ENCODE assay signal across 19 cellular contexts in the genomic region with DNA sequence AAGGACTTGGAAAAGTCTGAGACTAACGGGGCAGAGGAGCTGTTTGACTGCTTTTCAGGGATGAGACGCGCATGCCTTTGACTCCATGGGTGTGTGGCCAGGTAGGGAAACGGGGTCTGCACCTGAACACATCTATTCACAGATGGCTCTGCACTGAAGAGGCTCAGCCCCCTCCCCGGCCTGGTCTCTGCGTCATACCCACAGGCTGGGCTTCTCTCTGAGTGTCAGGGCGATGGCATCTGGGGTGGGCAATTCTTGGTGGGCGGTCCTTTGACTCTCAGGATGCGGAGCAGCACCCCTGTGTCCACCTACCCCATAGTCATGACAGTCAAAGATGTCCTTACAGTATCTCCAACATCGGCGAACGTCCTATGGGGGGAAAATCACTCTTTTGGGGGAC. TPM values are rescaled to one million over a fixed set of nuclear protein-coding genes. Genes with fewer than 3 reads are reported as not detected.
DNase-seq lines count a peak whose midpoint lies in the region; ATAC-seq, FAIRE-seq and TF ChIP-seq lines count a peak whose summit lies in the region.
"Had no signal": no experiment of that assay in that cellular context is flagged by ENCODE, and none has a peak within 500 bp of the region (broad histone marks: within the 10 kb centered on the region; RNA-seq: fewer than 3 reads in every experiment).

No MANE protein-coding gene starts in this region.

- peak overlapping the region; percentile 65 for H3K4me2 ChIP-seq in astrocyte (ENCODE audit: low read length)
- H3K4me2 ChIP-seq in keratinocyte (ENCODE audit: control insufficient read depth, extremely low read depth, insufficient read depth, low read depth, low read length): peak overlapping the region; percentile 98
- peak overlapping the region; percentile 65 for H3K4me2 ChIP-seq in skeletal muscle satellite cell (ENCODE audit: low read length)

- H3K79me2 ChIP-seq in astrocyte (ENCODE audit: insufficient read depth, low read length) (peaks cover 74% of the 10 kb centered on the region), keratinocyte (ENCODE audit: control insufficient read depth, insufficient read depth, low read length) (peaks cover 72% of the 10 kb centered on the region)

- no peaks in the 10 kb centered on the region for H3K36me3 ChIP-seq in astrocyte (ENCODE audit: insufficient read depth, low read length)
- peaks cover 7 to 33% of the 10 kb centered on the region in 2 experiments for H3K36me3 ChIP-seq in keratinocyte (ENCODE audit: control insufficient read depth in 2 of 2, extremely low read depth in 1 of 2, insufficient read depth in 2 of 2, low read length in 2 of 2)
- H3K36me3 ChIP-seq in skeletal muscle satellite cell (ENCODE audit: insufficient read depth, low read length): peaks cover 32% of the 10 kb centered on the region

- no peaks in the 10 kb centered on the region for H3K27me3 Mint-ChIP-seq in activated CD8-positive, alpha-beta memory T cell treated with anti-CD3 and anti-CD28 coated beads, Interleukin-2, amount 10 ng/mL, durations not matched to agents 7 days and 5 days
- H3K27me3 Mint-ChIP-seq in astrocyte (ENCODE audit: low read depth, unreplicated experiment): no peaks in the 10 kb centered on the region
- H3K27me3 Mint-ChIP-seq: activated CD4-positive, alpha-beta T cell treated with anti-CD3 and anti-CD28 coated beads, Interleukin-2, amount 10 ng/mL, durations not matched to agents 7 days and 5 days; CD4-positive, alpha-beta memory T cell had no signal

- no peak overlapping the region for H3K4me3 Mint-ChIP-seq in activated CD8-positive, alpha-beta memory T cell treated with anti-CD3 and anti-CD28 coated beads, Interleukin-2, amount 10 ng/mL, durations not matched to agents 7 days and 5 days
- no peak overlapping the region for H3K4me3 Mint-ChIP-seq in astrocyte (ENCODE audit: unreplicated experiment)
- H3K4me3 Mint-ChIP-seq: activated CD4-positive, alpha-beta T cell treated with anti-CD3 and anti-CD28 coated beads, Interleukin-2, amount 10 ng/mL, durations not matched to agents 7 days and 5 days had no signal

- no peak overlapping the region for H2AFZ ChIP-seq in astrocyte (ENCODE audit: low read depth, low read length)
- H2AFZ ChIP-seq in keratinocyte (ENCODE audit: control insufficient read depth, low read length): no peak overlapping the region

- dilution Hi-C loops in keratinocyte (cut with MboI; ENCODE audit: extremely low pct_ligation_motif_present, low sequenced_read_pairs): no loop called here

- no peak for ATAC-seq in activated CD8-positive, alpha-beta memory T cell treated with anti-CD3 and anti-CD28 coated beads, Interleukin-2, amount 10 ng/mL, durations not matched to agents 7 days and 5 days
- no peak for ATAC-seq in HG03095 (IDR thresholded peaks at IDR 0.05; ENCODE audit: unreplicated experiment)
- no peak for ATAC-seq in GM21367 (IDR thresholded peaks at IDR 0.05; ENCODE audit: unreplicated experiment)
- ATAC-seq: GM12878 had no signal

- CTCF ChIA-PET in activated CD8-positive, alpha-beta memory T cell treated with anti-CD3 and anti-CD28 coated beads, Interleukin-2, amount 10 ng/mL, durations not matched to agents 7 days and 5 days (lab: Charles Lee): interaction anchor here (1.2 kb wide), 1 partner anchor 20 kb away, joined by 5 read pairs; no protein-coding TSS in a partner anchor

- peaks cover 8% of the 10 kb centered on the region for H3K9me1 ChIP-seq in keratinocyte (ENCODE audit: control insufficient read depth, extremely low read depth, insufficient read depth, low read length)

- no peak for TF ChIP-seq CTCF in astrocyte (IDR thresholded peaks at IDR 0.05; ENCODE audit: insufficient read depth, low read depth, low read length)
- TF ChIP-seq CTCF in keratinocyte (optimal IDR thresholded peaks at IDR 0.05 in 1 of 3, IDR thresholded peaks at IDR 0.05 in 1 of 3, conservative IDR thresholded peaks at IDR 0.05 in 1 of 3; ENCODE audit: extremely low read depth in 1 of 3, insufficient read depth in 2 of 3, low read length in 3 of 3): no peak

- no peaks in the 10 kb centered on the region for H3K27me3 ChIP-seq in astrocyte (ENCODE audit: insufficient read depth, low read length)
- H3K27me3 ChIP-seq in keratinocyte (ENCODE audit: control insufficient read depth, extremely low read depth, insufficient read depth, low read length): no peaks in the 10 kb centered on the region
- H3K27me3 ChIP-seq in skeletal muscle satellite cell (ENCODE audit: control insufficient read depth, insufficient read depth, low read length): no peaks in the 10 kb centered on the region
- H3K27me3 ChIP-seq: Peyer's patch had no signal

- peak overlapping the region; percentile 49 for H3K9ac ChIP-seq in astrocyte (ENCODE audit: low read length)
- H3K9ac ChIP-seq in keratinocyte (ENCODE audit: control insufficient read depth, extremely low read depth, insufficient read depth, low read length): peak overlapping the region; percentile 80
- peak overlapping the region; percentile 79 for H3K9ac ChIP-seq in skeletal muscle satellite cell (ENCODE audit: low read depth, low read length)

- peaks cover 7% of the 10 kb centered on the region for H4K20me1 ChIP-seq in astrocyte (ENCODE audit: insufficient read depth, low read length)
- H4K20me1 ChIP-seq in keratinocyte (ENCODE audit: control insufficient read depth, extremely low read depth, insufficient read depth, low read length): no peaks in the 10 kb centered on the region

- peak overlapping the region; percentile 85 for H3K27ac Mint-ChIP-seq in activated CD8-positive, alpha-beta memory T cell treated with anti-CD3 and anti-CD28 coated beads, Interleukin-2, amount 10 ng/mL, durations not matched to agents 7 days and 5 days
- peak overlapping the region; percentile 93 for H3K27ac Mint-ChIP-seq in astrocyte (ENCODE audit: unreplicated experiment)
- H3K27ac Mint-ChIP-seq: progenitor cell of endocrine pancreas had no signal

- H3K4me1 ChIP-seq in astrocyte (ENCODE audit: insufficient read depth, low read length) (peaks cover 44% of the 10 kb centered on the region), keratinocyte (ENCODE audit: control insufficient read depth, extremely low read depth, insufficient read depth, low read length) (peaks cover 54% of the 10 kb centered on the region), skeletal muscle satellite cell (ENCODE audit: control insufficient read depth, insufficient read depth, low read length) (peaks cover 54% of the 10 kb centered on the region)

- peaks cover 70% of the 10 kb centered on the region for H3K4me1 Mint-ChIP-seq in activated CD8-positive, alpha-beta memory T cell treated with anti-CD3 and anti-CD28 coated beads, Interleukin-2, amount 10 ng/mL, durations not matched to agents 7 days and 5 days
- peaks cover 61% of the 10 kb centered on the region for H3K4me1 Mint-ChIP-seq in astrocyte (ENCODE audit: low read depth, unreplicated experiment)

- H3K36me3 Mint-ChIP-seq in activated CD8-positive, alpha-beta memory T cell treated with anti-CD3 and anti-CD28 coated beads, Interleukin-2, amount 10 ng/mL, durations not matched to agents 7 days and 5 days: peaks cover 49% of the 10 kb centered on the region
- peaks cover 28% of the 10 kb centered on the region for H3K36me3 Mint-ChIP-seq in astrocyte (ENCODE audit: low read depth, unreplicated experiment)

- H3K27ac ChIP-seq in astrocyte (ENCODE audit: low read depth, low read length) (peak overlapping the region; percentile 83), keratinocyte (ENCODE audit: control insufficient read depth, insufficient read depth, low read length) (peak overlapping the region; percentile 96)

- FAIRE-seq in astrocyte (lab: Jason Lieb, UNC) (no peak), keratinocyte (lab: Jason Lieb, UNC) (no peak)
- FAIRE-seq: A204.1, GM12878 had no signal

- no peaks in the 10 kb centered on the region for H3K9me3 ChIP-seq in astrocyte (ENCODE audit: insufficient read depth, low read depth, low read length)
- H3K9me3 ChIP-seq in keratinocyte (ENCODE audit: control insufficient read depth, low read depth, low read length): no peaks in the 10 kb centered on the region
- no peaks in the 10 kb centered on the region for H3K9me3 ChIP-seq in skeletal muscle satellite cell (replicated peaks; ENCODE audit: low read length)
- H3K9me3 ChIP-seq: Peyer's patch had no signal

- no peaks in the 10 kb centered on the region for H3K9me3 Mint-ChIP-seq in activated CD8-positive, alpha-beta memory T cell treated with anti-CD3 and anti-CD28 coated beads, Interleukin-2, amount 10 ng/mL, durations not matched to agents 7 days and 5 days (ENCODE audit: low read depth)
- no peaks in the 10 kb centered on the region for H3K9me3 Mint-ChIP-seq in astrocyte (ENCODE audit: unreplicated experiment)
- H3K9me3 Mint-ChIP-seq: activated CD4-positive, alpha-beta T cell treated with anti-CD3 and anti-CD28 coated beads, Interleukin-2, amount 10 ng/mL, durations not matched to agents 7 days and 5 days; CD4-positive, alpha-beta memory T cell; T-helper 2 cell treated with Interferon-gamma antibody and Interleukin-4, amounts not matched to agents 5 μg/mL and 100 μg/mL, for 36 hours had no signal

- DNase-seq in activated CD8-positive, alpha-beta memory T cell treated with anti-CD3 and anti-CD28 coated beads, Interleukin-2, amount 10 ng/mL, durations not matched to agents 7 days and 5 days: no peak
- no peak for DNase-seq in activated CD8-positive, alpha-beta memory T cell treated with anti-CD3 and anti-CD28 coated beads for 24 hours
- no peak for DNase-seq in astrocyte (ENCODE audit: low read depth)
- DNase-seq in keratinocyte (ENCODE audit: low read depth, low spot score): no peak
- no peak for DNase-seq in GM03348 (ENCODE audit: low spot score)
- DNase-seq: activated CD4-positive, alpha-beta T cell treated with anti-CD3 and anti-CD28 coated beads, Interleukin-2, amount 10 ng/mL, durations not matched to agents 7 days and 5 days; activated effector memory CD4-positive, alpha-beta T cell treated with Interleukin-2 at 50 U/mL for 16 hours; CD4-positive, alpha-beta memory T cell; effector CD8-positive, alpha-beta T cell; NCI-H146; NCI-H510A treated with DMSO at 0.1 percent for 48 hours; Peyer's patch had no signal

- H3K4me3 ChIP-seq in astrocyte (ENCODE audit: insufficient read depth, low read depth, low read length) (no peak overlapping the region), keratinocyte (ENCODE audit: control insufficient read depth in 2 of 3, extremely low read depth in 1 of 3, insufficient read depth in 2 of 3, low read depth in 1 of 3, low read length in 3 of 3) (peak overlapping the region in 1 of 3 experiments; percentile 46), skeletal muscle satellite cell (ENCODE audit: low read length) (peak overlapping the region; percentile 5)
- H3K4me3 ChIP-seq: GM12878, Peyer's patch had no signal

RNA-seq across cellular contexts. Expression of a gene that starts 23.0 kb away (rescaled TPM):
- 100 to 1,000 TPM; 230 to 262 TPM for total RNA-seq in activated CD8-positive, alpha-beta memory T cell treated with anti-CD3 and anti-CD28 coated beads, Interleukin-2, amount 10 ng/mL, durations not matched to agents 7 days and 5 days
- 356 and 361 TPM in 2 replicates for total RNA-seq in astrocyte
- 104 to 134 TPM (median 117 TPM) in 3 replicates for polyA plus RNA-seq in keratinocyte
- polyA plus RNA-seq in keratinocyte (2011; ENCODE audit: low read depth): 117 TPM
- polyA plus RNA-seq in keratinocyte (2011; cell fraction: cytosol; rRNA removed): 79.3 and 111 TPM in 2 replicates
- polyA plus RNA-seq in keratinocyte (2011; cell fraction: nucleus; rRNA removed): 162 and 174 TPM in 2 replicates
- polyA plus RNA-seq in keratinocyte (2012; ENCODE audit: low replicate concordance): 134 and 205 TPM in 2 replicates
- 91.1 to 184 TPM (median 107 TPM) in 3 replicates for polyA minus RNA-seq in keratinocyte
- 150 TPM for polyA minus RNA-seq in keratinocyte (2011; cell fraction: cytosol; rRNA and poly(A)+ RNA removed)
- 95.1 and 112 TPM in 2 replicates for polyA minus RNA-seq in keratinocyte (2011; cell fraction: nucleus; rRNA and poly(A)+ RNA removed)
- 265 and 306 TPM in 2 replicates for total RNA-seq in skeletal muscle satellite cell (2012; rRNA removed)
